In the genomic region with DNA sequence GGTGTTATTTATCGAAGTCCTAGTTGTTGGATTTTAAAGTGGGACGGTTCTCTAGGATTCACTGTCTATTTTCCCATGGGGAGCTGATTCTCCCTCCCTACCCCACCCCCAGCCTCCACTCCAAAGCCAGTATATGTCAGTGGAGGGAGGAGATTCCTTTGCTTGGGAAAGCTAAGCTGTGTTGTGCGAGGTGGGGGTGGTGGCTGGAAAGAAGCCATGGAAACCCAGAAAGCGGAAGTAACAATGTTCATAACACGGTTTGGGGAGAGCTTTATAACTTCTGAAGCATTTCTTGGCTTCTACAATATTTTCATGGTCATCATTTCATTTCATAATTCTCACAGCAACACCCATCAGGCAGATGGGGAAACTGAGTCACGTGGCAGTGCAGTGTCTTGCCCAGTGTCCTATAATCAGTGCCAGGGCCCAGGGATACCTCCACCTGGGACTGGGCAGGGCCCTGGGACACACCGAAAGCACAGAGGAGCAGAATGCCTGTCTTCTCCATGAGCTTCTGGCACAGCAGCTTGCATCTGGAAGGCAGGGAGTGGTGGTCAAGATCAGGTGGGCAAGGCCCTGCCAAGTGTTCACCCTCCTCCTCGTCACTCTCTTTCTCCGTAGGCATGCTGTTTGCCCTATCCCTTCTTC, we compare ENCODE assay signal across 1 cellular context.
TF ChIP-seq lines count a peak whose summit lies in the region.

No MANE protein-coding gene starts in this region.

TF ChIP-seq in HepG2, 621 proteins besides CTCF, POLR2A, EP300 and RAD21:
- TF ChIP-seq, protein P1, sequence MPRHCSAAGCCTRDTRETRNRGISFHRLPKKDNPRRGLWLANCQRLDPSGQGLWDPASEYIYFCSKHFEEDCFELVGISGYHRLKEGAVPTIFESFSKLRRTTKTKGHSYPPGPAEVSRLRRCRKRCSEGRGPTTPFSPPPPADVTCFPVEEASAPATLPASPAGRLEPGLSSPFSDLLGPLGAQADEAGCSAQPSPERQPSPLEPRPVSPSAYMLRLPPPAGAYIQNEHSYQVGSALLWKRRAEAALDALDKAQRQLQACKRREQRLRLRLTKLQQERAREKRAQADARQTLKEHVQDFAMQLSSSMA (CRISPR knock-in tag; IDR thresholded peaks at IDR 0.05): no peak
- TF ChIP-seq CENPT (CRISPR knock-in tag; IDR thresholded peaks at IDR 0.05; ENCODE audit: low read depth): no peak
- peak; percentile 42 for TF ChIP-seq ELF3 (CRISPR knock-in tag; IDR thresholded peaks at IDR 0.05)
- TF ChIP-seq SAP130 (CRISPR knock-in tag; IDR thresholded peaks at IDR 0.05; ENCODE audit: low read depth): peak; percentile 30; the same call in 1 of the 2 replicates
- peak; percentile 58 for TF ChIP-seq CEBPG (CRISPR knock-in tag; IDR thresholded peaks at IDR 0.05)
- TF ChIP-seq ELF1 (CRISPR knock-in tag; IDR thresholded peaks at IDR 0.05): 0 out of 2 replicates have a peak, but pooled peaks have one; percentile 38
- TF ChIP-seq ZNF737 (CRISPR knock-in tag; IDR thresholded peaks at IDR 0.05; ENCODE audit: borderline replicate concordance): no peak
- TF ChIP-seq, protein P2, sequence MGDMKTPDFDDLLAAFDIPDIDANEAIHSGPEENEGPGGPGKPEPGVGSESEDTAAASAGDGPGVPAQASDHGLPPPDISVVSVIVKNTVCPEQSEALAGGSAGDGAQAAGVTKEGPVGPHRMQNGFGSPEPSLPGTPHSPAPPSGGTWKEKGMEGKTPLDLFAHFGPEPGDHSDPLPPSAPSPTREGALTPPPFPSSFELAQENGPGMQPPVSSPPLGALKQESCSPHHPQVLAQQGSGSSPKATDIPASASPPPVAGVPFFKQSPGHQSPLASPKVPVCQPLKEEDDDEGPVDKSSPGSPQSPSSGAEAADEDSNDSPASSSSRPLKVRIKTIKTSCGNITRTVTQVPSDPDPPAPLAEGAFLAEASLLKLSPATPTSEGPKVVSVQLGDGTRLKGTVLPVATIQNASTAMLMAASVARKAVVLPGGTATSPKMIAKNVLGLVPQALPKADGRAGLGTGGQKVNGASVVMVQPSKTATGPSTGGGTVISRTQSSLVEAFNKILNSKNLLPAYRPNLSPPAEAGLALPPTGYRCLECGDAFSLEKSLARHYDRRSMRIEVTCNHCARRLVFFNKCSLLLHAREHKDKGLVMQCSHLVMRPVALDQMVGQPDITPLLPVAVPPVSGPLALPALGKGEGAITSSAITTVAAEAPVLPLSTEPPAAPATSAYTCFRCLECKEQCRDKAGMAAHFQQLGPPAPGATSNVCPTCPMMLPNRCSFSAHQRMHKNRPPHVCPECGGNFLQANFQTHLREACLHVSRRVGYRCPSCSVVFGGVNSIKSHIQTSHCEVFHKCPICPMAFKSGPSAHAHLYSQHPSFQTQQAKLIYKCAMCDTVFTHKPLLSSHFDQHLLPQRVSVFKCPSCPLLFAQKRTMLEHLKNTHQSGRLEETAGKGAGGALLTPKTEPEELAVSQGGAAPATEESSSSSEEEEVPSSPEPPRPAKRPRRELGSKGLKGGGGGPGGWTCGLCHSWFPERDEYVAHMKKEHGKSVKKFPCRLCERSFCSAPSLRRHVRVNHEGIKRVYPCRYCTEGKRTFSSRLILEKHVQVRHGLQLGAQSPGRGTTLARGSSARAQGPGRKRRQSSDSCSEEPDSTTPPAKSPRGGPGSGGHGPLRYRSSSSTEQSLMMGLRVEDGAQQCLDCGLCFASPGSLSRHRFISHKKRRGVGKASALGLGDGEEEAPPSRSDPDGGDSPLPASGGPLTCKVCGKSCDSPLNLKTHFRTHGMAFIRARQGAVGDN (CRISPR knock-in tag; IDR thresholded peaks at IDR 0.05): 0 out of 2 replicates have a peak, but pooled peaks have one; percentile 11
- TF ChIP-seq ZNF766 (CRISPR knock-in tag; IDR thresholded peaks at IDR 0.05; ENCODE audit: borderline replicate concordance): no peak
- TF ChIP-seq, protein P3, sequence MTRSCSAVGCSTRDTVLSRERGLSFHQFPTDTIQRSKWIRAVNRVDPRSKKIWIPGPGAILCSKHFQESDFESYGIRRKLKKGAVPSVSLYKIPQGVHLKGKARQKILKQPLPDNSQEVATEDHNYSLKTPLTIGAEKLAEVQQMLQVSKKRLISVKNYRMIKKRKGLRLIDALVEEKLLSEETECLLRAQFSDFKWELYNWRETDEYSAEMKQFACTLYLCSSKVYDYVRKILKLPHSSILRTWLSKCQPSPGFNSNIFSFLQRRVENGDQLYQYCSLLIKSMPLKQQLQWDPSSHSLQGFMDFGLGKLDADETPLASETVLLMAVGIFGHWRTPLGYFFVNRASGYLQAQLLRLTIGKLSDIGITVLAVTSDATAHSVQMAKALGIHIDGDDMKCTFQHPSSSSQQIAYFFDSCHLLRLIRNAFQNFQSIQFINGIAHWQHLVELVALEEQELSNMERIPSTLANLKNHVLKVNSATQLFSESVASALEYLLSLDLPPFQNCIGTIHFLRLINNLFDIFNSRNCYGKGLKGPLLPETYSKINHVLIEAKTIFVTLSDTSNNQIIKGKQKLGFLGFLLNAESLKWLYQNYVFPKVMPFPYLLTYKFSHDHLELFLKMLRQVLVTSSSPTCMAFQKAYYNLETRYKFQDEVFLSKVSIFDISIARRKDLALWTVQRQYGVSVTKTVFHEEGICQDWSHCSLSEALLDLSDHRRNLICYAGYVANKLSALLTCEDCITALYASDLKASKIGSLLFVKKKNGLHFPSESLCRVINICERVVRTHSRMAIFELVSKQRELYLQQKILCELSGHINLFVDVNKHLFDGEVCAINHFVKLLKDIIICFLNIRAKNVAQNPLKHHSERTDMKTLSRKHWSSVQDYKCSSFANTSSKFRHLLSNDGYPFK (CRISPR knock-in tag; IDR thresholded peaks at IDR 0.05; ENCODE audit: borderline replicate concordance): 0 out of 2 replicates have a peak, but pooled peaks have one; percentile 10
- TF ChIP-seq ZNF616 (CRISPR knock-in tag; IDR thresholded peaks at IDR 0.05; ENCODE audit: low read depth): no peak
- TF ChIP-seq KAT7 (CRISPR knock-in tag; IDR thresholded peaks at IDR 0.05; ENCODE audit: borderline replicate concordance): no peak
- TF ChIP-seq ISL2 (CRISPR knock-in tag; IDR thresholded peaks at IDR 0.05): no peak
- TF ChIP-seq ZNF260 (CRISPR knock-in tag; IDR thresholded peaks at IDR 0.05; ENCODE audit: borderline replicate concordance, low read depth): no peak
- TF ChIP-seq, protein P4, sequence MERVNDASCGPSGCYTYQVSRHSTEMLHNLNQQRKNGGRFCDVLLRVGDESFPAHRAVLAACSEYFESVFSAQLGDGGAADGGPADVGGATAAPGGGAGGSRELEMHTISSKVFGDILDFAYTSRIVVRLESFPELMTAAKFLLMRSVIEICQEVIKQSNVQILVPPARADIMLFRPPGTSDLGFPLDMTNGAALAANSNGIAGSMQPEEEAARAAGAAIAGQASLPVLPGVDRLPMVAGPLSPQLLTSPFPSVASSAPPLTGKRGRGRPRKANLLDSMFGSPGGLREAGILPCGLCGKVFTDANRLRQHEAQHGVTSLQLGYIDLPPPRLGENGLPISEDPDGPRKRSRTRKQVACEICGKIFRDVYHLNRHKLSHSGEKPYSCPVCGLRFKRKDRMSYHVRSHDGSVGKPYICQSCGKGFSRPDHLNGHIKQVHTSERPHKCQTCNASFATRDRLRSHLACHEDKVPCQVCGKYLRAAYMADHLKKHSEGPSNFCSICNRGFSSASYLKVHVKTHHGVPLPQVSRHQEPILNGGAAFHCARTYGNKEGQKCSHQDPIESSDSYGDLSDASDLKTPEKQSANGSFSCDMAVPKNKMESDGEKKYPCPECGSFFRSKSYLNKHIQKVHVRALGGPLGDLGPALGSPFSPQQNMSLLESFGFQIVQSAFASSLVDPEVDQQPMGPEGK (CRISPR knock-in tag; IDR thresholded peaks at IDR 0.05): 0 out of 2 replicates have a peak, but pooled peaks have one; percentile 32
- TF ChIP-seq CEBPB (IDR thresholded peaks at IDR 0.05; ENCODE audit: borderline replicate concordance, low read depth, low read length): peak; percentile 73
- TF ChIP-seq, protein P5, sequence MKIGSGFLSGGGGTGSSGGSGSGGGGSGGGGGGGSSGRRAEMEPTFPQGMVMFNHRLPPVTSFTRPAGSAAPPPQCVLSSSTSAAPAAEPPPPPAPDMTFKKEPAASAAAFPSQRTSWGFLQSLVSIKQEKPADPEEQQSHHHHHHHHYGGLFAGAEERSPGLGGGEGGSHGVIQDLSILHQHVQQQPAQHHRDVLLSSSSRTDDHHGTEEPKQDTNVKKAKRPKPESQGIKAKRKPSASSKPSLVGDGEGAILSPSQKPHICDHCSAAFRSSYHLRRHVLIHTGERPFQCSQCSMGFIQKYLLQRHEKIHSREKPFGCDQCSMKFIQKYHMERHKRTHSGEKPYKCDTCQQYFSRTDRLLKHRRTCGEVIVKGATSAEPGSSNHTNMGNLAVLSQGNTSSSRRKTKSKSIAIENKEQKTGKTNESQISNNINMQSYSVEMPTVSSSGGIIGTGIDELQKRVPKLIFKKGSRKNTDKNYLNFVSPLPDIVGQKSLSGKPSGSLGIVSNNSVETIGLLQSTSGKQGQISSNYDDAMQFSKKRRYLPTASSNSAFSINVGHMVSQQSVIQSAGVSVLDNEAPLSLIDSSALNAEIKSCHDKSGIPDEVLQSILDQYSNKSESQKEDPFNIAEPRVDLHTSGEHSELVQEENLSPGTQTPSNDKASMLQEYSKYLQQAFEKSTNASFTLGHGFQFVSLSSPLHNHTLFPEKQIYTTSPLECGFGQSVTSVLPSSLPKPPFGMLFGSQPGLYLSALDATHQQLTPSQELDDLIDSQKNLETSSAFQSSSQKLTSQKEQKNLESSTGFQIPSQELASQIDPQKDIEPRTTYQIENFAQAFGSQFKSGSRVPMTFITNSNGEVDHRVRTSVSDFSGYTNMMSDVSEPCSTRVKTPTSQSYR (CRISPR knock-in tag; IDR thresholded peaks at IDR 0.05; ENCODE audit: borderline replicate concordance): peak; percentile 38; the same call in 1 of the 2 replicates
- peak; percentile 15 for TF ChIP-seq TEAD3 (CRISPR knock-in tag; optimal IDR thresholded peaks at IDR 0.05; ENCODE audit: borderline replicate concordance)
- no peak for TF ChIP-seq ZNF441 (CRISPR knock-in tag; IDR thresholded peaks at IDR 0.05; ENCODE audit: borderline replicate concordance)
